ENCODE assay signal across 9 cellular contexts in genomic region chr1:192604979-192605620, GRCh38. TPM values are rescaled to one million over a fixed set of nuclear protein-coding genes. Genes with fewer than 3 reads are reported as not detected.
A peak's percentile ranks its signal among the peaks of the same experiment; 100 is the strongest.
DNase-seq lines count a peak whose midpoint lies in the region; ATAC-seq and FAIRE-seq lines count a peak whose summit lies in the region.
"Had no signal": no experiment of that assay in that cellular context is flagged by ENCODE, and none has a peak within 500 bp of the region (broad histone marks: within the 10 kb centered on the region; RNA-seq: fewer than 3 reads in every experiment).

No MANE protein-coding gene starts in this region.

- peak; percentile 24 for ATAC-seq in HG02798 (IDR thresholded peaks at IDR 0.05; ENCODE audit: poor library complexity, unreplicated experiment)
- ATAC-seq in GM19328 (IDR thresholded peaks at IDR 0.05; ENCODE audit: unreplicated experiment), result no peak
- no peak for ATAC-seq in HG03280 (IDR thresholded peaks at IDR 0.05; ENCODE audit: unreplicated experiment)
- ATAC-seq: PC-3 had no signal

- H3K4me3 Mint-ChIP-seq in immature natural killer cell, result peak overlapping the region; percentile 46 to 69 (median 58)

- H3K27me3 Mint-ChIP-seq in immature natural killer cell (ENCODE audit: low read depth in 3 of 3), result peaks cover 10 to 12% (median 10%) of the 10 kb centered on the region in 3 donors

- peak overlapping the region; percentile 24 to 97 (median 90) for H3K27ac Mint-ChIP-seq in immature natural killer cell

- H3K9me3 Mint-ChIP-seq in immature natural killer cell, result no peaks in the 10 kb centered on the region

- FAIRE-seq in GM18507 (lab: Jason Lieb, UNC), result peak; percentile 93

- H3K36me3 Mint-ChIP-seq in immature natural killer cell, result no peaks in the 10 kb centered on the region

- DNase-seq in GM18507 (ENCODE audit: extremely low spot score, insufficient read length, low read depth) (no peak), NAMALWA (ENCODE audit: low spot score) (peak; percentile 73), immature natural killer cell (peak; percentile 78 to 79 (median 78)), epidermal melanocyte (ENCODE audit: insufficient read length, low spot score) (no peak), NCI-H1930 (lab: John Stamatoyannopoulos, UW) (no peak)
- DNase-seq: PC-3 had no signal

- peaks cover 68 to 84% of the 10 kb centered on the region in 2 donors for H3K4me1 Mint-ChIP-seq in immature natural killer cell

RNA-seq across cellular contexts. Expression of gene RGS1, which starts 29.5 kb away (rescaled TPM):
- polyA plus RNA-seq in immature natural killer cell, result 10 to 100 TPM; 35.5 to 51.9 (median 35.7) TPM

RNA-seq across cellular contexts. Expression of gene RGS13, which starts 30.8 kb away (rescaled TPM):
- polyA plus RNA-seq in immature natural killer cell, result under 1 TPM in 1 of 3 donors, not detected in 2; 0.16 TPM

Comparison
In these comparisons a context has a peak if more than half of its experiments do, and no peak if none do; other contexts are left out.
1. DNase-seq: peak in NAMALWA (single experiment) and immature natural killer cell (3 of 3); none in GM18507 (single experiment), epidermal melanocyte (single experiment) and NCI-H1930 (0 of 2).